In genomic region chr1:18010945-18011344, GRCh38 we compare ENCODE assay signal across 14 cellular contexts.
"Had no signal": no experiment of that assay in that cellular context is flagged by ENCODE, and none has a peak within 500 bp of the region (broad histone marks: within the 10 kb centered on the region; RNA-seq: fewer than 3 reads in every experiment).

No MANE protein-coding gene starts in this region.

- H3K4me3 ChIP-seq: coronary artery, left ventricle myocardium inferior, mucosa of descending colon, prostate gland, right atrium auricular region, skin epidermis, tibial nerve, uterus had no signal

- DNase-seq: activated CD4-positive, alpha-beta T cell treated with anti-CD3 and anti-CD28 coated beads, Interleukin-2, amount 50 U/mL, for 4 hours; activated effector memory CD4-positive, alpha-beta T cell treated with anti-CD3 and anti-CD28 coated beads, Interleukin-2, amount 50 U/mL, for 16 hours; activated T-cell treated with anti-CD3 and anti-CD28 coated beads, Interleukin-2, amount 50 U/mL, for 72 hours; kidney; left ventricle myocardium inferior; mucosa of descending colon; naive B cell; stimulated activated naive CD8-positive, alpha-beta T cell treated with anti-CD3 and anti-CD28 coated beads, Interleukin-15, Interleukin-2, amounts not matched to agents 100 U/mL and 50 U/mL, for 24 hours; uterus had no signal

- H3K9me3 ChIP-seq: left ventricle myocardium inferior, mucosa of descending colon, prostate gland, right atrium auricular region, tibial nerve, uterus had no signal

- H3K4me1 ChIP-seq: left ventricle myocardium inferior, prostate gland, right atrium auricular region, tibial nerve, uterus had no signal

- H3K27me3 ChIP-seq: right atrium auricular region, uterus had no signal

- H3K36me3 ChIP-seq: left ventricle myocardium inferior, prostate gland, right atrium auricular region, tibial nerve, uterus had no signal

- H3K27ac ChIP-seq: coronary artery, left ventricle myocardium inferior, prostate gland, right atrium auricular region, skin epidermis, tibial nerve, uterus had no signal

- ATAC-seq: activated T-cell treated with anti-CD3 and anti-CD28 coated beads, Interleukin-2, amount 50 U/mL, for 72 hours; mucosa of descending colon; stimulated activated naive CD8-positive, alpha-beta T cell treated with anti-CD3 and anti-CD28 coated beads, Interleukin-15, Interleukin-2, amounts not matched to agents 100 U/mL and 50 U/mL, for 24 hours had no signal
